1 cellular context compared by ENCODE assay signal in the genomic region with DNA sequence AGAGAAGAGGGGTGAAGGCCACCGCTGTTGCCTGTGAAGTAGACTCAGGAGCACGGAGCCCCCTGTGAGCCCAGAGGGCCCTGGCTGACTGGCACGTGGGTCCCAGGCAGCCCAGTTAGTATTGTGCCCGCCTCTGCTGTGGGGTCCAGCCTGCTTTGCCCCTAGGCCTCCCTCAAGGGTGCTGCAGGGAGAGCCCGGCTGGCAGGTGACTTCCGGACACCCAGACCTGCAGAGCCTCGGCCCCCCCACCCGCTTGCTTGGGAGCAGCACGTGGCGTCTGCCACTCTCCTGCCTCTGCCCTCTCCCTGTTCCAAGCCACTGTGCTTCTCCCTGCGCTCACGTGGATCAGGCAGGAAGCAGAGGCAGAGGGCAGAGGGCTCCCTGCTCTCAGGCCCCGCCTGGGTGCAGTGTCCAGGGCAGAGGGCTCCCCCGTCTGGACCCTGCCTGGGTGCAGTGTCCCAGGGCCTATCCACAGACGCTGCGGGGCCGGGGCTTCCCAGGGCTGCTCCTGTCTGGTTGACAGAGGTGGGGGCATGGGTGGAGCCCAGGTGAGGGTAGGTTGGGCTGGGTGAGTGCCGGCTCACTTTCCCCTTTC.
TF ChIP-seq lines count a peak whose summit lies in the region.

No MANE protein-coding gene starts in this region.

TF ChIP-seq in HepG2, 621 proteins besides CTCF, POLR2A, EP300 and RAD21 (continued from another document and continues in another):
- TF ChIP-seq, protein P1, sequence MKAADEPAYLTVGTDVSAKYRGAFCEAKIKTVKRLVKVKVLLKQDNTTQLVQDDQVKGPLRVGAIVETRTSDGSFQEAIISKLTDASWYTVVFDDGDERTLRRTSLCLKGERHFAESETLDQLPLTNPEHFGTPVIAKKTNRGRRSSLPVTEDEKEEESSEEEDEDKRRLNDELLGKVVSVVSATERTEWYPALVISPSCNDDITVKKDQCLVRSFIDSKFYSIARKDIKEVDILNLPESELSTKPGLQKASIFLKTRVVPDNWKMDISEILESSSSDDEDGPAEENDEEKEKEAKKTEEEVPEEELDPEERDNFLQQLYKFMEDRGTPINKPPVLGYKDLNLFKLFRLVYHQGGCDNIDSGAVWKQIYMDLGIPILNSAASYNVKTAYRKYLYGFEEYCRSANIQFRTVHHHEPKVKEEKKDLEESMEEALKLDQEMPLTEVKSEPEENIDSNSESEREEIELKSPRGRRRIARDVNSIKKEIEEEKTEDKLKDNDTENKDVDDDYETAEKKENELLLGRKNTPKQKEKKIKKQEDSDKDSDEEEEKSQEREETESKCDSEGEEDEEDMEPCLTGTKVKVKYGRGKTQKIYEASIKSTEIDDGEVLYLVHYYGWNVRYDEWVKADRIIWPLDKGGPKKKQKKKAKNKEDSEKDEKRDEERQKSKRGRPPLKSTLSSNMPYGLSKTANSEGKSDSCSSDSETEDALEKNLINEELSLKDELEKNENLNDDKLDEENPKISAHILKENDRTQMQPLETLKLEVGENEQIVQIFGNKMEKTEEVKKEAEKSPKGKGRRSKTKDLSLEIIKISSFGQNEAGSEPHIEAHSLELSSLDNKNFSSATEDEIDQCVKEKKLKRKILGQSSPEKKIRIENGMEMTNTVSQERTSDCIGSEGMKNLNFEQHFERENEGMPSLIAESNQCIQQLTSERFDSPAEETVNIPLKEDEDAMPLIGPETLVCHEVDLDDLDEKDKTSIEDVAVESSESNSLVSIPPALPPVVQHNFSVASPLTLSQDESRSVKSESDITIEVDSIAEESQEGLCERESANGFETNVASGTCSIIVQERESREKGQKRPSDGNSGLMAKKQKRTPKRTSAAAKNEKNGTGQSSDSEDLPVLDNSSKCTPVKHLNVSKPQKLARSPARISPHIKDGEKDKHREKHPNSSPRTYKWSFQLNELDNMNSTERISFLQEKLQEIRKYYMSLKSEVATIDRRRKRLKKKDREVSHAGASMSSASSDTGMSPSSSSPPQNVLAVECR (CRISPR knock-in tag; IDR thresholded peaks at IDR 0.05; ENCODE audit: borderline replicate concordance): no peak
- no peak for TF ChIP-seq MTF1 (CRISPR knock-in tag; IDR thresholded peaks at IDR 0.05)
- TF ChIP-seq AKAP8 (CRISPR knock-in tag; IDR thresholded peaks at IDR 0.05): peak; percentile 60; the same call in 1 of the 2 replicates
- no peak for TF ChIP-seq HMG20A (CRISPR knock-in tag; IDR thresholded peaks at IDR 0.05; ENCODE audit: borderline replicate concordance)
- no peak for TF ChIP-seq REL (CRISPR knock-in tag; conservative IDR thresholded peaks at IDR 0.05)
- no peak for TF ChIP-seq PRMT3 (CRISPR knock-in tag; IDR thresholded peaks at IDR 0.05; ENCODE audit: borderline replicate concordance, low read depth)
- peak; percentile 58; the same call in 1 of the 2 replicates for TF ChIP-seq ZSCAN25 (CRISPR knock-in tag; IDR thresholded peaks at IDR 0.05)
- peak; percentile 47; the same call in 1 of the 2 replicates for TF ChIP-seq ETV5 (CRISPR knock-in tag; IDR thresholded peaks at IDR 0.05; ENCODE audit: borderline replicate concordance)
- TF ChIP-seq ZMYM3 (CRISPR knock-in tag; IDR thresholded peaks at IDR 0.05): peak; percentile 43; the same call in 1 of the 2 replicates
- peak; percentile 94 for TF ChIP-seq ARNTL (CRISPR knock-in tag; IDR thresholded peaks at IDR 0.05)
- TF ChIP-seq, protein P2, sequence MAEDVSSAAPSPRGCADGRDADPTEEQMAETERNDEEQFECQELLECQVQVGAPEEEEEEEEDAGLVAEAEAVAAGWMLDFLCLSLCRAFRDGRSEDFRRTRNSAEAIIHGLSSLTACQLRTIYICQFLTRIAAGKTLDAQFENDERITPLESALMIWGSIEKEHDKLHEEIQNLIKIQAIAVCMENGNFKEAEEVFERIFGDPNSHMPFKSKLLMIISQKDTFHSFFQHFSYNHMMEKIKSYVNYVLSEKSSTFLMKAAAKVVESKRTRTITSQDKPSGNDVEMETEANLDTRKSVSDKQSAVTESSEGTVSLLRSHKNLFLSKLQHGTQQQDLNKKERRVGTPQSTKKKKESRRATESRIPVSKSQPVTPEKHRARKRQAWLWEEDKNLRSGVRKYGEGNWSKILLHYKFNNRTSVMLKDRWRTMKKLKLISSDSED (CRISPR knock-in tag; IDR thresholded peaks at IDR 0.05): 0 out of 2 replicates have a peak, but pooled peaks have one; percentile 28
- TF ChIP-seq ELF1 (CRISPR knock-in tag; IDR thresholded peaks at IDR 0.05): peak; percentile 47; the same call in 1 of the 2 replicates
- TF ChIP-seq, protein P3, sequence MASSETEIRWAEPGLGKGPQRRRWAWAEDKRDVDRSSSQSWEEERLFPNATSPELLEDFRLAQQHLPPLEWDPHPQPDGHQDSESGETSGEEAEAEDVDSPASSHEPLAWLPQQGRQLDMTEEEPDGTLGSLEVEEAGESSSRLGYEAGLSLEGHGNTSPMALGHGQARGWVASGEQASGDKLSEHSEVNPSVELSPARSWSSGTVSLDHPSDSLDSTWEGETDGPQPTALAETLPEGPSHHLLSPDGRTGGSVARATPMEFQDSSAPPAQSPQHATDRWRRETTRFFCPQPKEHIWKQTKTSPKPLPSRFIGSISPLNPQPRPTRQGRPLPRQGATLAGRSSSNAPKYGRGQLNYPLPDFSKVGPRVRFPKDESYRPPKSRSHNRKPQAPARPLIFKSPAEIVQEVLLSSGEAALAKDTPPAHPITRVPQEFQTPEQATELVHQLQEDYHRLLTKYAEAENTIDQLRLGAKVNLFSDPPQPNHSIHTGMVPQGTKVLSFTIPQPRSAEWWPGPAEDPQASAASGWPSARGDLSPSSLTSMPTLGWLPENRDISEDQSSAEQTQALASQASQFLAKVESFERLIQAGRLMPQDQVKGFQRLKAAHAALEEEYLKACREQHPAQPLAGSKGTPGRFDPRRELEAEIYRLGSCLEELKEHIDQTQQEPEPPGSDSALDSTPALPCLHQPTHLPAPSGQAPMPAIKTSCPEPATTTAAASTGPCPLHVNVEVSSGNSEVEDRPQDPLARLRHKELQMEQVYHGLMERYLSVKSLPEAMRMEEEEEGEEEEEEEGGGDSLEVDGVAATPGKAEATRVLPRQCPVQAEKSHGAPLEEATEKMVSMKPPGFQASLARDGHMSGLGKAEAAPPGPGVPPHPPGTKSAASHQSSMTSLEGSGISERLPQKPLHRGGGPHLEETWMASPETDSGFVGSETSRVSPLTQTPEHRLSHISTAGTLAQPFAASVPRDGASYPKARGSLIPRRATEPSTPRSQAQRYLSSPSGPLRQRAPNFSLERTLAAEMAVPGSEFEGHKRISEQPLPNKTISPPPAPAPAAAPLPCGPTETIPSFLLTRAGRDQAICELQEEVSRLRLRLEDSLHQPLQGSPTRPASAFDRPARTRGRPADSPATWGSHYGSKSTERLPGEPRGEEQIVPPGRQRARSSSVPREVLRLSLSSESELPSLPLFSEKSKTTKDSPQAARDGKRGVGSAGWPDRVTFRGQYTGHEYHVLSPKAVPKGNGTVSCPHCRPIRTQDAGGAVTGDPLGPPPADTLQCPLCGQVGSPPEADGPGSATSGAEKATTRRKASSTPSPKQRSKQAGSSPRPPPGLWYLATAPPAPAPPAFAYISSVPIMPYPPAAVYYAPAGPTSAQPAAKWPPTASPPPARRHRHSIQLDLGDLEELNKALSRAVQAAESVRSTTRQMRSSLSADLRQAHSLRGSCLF (CRISPR knock-in tag; IDR thresholded peaks at IDR 0.05; ENCODE audit: borderline replicate concordance): no peak
- peak; percentile 32; the same call in 1 of the 2 replicates for TF ChIP-seq BHLHE40 (IDR thresholded peaks at IDR 0.05; ENCODE audit: low read length)
- TF ChIP-seq LCORL (IDR thresholded peaks at IDR 0.05): no peak
- peak; percentile 72; the same call in 1 of the 2 replicates for TF ChIP-seq LCORL (CRISPR knock-in tag; IDR thresholded peaks at IDR 0.05)
- TF ChIP-seq ZNF292 (CRISPR knock-in tag; IDR thresholded peaks at IDR 0.05; ENCODE audit: borderline replicate concordance, low read depth): peak; percentile 89; the same call in 1 of the 2 replicates
- no peak for TF ChIP-seq RFX5 (IDR thresholded peaks at IDR 0.05; ENCODE audit: low read depth, low read length)
- TF ChIP-seq NR2C2 (CRISPR knock-in tag; IDR thresholded peaks at IDR 0.05; ENCODE audit: borderline replicate concordance): no peak
- TF ChIP-seq ZZZ3 (CRISPR knock-in tag; IDR thresholded peaks at IDR 0.05; ENCODE audit: borderline replicate concordance): no peak
- peak; percentile 66 for TF ChIP-seq ZNF883 (CRISPR knock-in tag; IDR thresholded peaks at IDR 0.05; ENCODE audit: not compliant biosample characterization)
- no peak for TF ChIP-seq ZSCAN20 (CRISPR knock-in tag; IDR thresholded peaks at IDR 0.05; ENCODE audit: borderline replicate concordance)
- TF ChIP-seq HNF4A (CRISPR knock-in tag; IDR thresholded peaks at IDR 0.05): peak; percentile 50; the same call in 1 of the 2 replicates
- TF ChIP-seq ZNF451 (CRISPR knock-in tag; IDR thresholded peaks at IDR 0.05): no peak
- no peak for TF ChIP-seq PAF1 (CRISPR knock-in tag; IDR thresholded peaks at IDR 0.05)
- no peak for TF ChIP-seq MLLT10 (CRISPR knock-in tag; IDR thresholded peaks at IDR 0.05)
- no peak for TF ChIP-seq ZNF775 (CRISPR knock-in tag; IDR thresholded peaks at IDR 0.05; ENCODE audit: borderline replicate concordance)
- TF ChIP-seq, protein P4, sequence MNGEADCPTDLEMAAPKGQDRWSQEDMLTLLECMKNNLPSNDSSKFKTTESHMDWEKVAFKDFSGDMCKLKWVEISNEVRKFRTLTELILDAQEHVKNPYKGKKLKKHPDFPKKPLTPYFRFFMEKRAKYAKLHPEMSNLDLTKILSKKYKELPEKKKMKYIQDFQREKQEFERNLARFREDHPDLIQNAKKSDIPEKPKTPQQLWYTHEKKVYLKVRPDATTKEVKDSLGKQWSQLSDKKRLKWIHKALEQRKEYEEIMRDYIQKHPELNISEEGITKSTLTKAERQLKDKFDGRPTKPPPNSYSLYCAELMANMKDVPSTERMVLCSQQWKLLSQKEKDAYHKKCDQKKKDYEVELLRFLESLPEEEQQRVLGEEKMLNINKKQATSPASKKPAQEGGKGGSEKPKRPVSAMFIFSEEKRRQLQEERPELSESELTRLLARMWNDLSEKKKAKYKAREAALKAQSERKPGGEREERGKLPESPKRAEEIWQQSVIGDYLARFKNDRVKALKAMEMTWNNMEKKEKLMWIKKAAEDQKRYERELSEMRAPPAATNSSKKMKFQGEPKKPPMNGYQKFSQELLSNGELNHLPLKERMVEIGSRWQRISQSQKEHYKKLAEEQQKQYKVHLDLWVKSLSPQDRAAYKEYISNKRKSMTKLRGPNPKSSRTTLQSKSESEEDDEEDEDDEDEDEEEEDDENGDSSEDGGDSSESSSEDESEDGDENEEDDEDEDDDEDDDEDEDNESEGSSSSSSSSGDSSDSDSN (CRISPR knock-in tag; IDR thresholded peaks at IDR 0.05): peak; percentile 47; the same call in 1 of the 2 replicates
- peak; percentile 88 for TF ChIP-seq MYC (CRISPR knock-in tag; IDR thresholded peaks at IDR 0.05; ENCODE audit: borderline replicate concordance)
- TF ChIP-seq ZFP36L1 (CRISPR knock-in tag; IDR thresholded peaks at IDR 0.05): 0 out of 2 replicates have a peak, but pooled peaks have one; percentile 33
- TF ChIP-seq ZNF3 (CRISPR knock-in tag; IDR thresholded peaks at IDR 0.05): no peak
- 0 out of 2 replicates have a peak, but pooled peaks have one; percentile 51 for TF ChIP-seq MZF1 (CRISPR knock-in tag; IDR thresholded peaks at IDR 0.05; ENCODE audit: borderline replicate concordance)
- no peak for TF ChIP-seq DR1 (CRISPR knock-in tag; IDR thresholded peaks at IDR 0.05)
- TF ChIP-seq PITX1 (CRISPR knock-in tag; IDR thresholded peaks at IDR 0.05): peak; percentile 38; the same call in 1 of the 2 replicates
- TF ChIP-seq, protein P5, sequence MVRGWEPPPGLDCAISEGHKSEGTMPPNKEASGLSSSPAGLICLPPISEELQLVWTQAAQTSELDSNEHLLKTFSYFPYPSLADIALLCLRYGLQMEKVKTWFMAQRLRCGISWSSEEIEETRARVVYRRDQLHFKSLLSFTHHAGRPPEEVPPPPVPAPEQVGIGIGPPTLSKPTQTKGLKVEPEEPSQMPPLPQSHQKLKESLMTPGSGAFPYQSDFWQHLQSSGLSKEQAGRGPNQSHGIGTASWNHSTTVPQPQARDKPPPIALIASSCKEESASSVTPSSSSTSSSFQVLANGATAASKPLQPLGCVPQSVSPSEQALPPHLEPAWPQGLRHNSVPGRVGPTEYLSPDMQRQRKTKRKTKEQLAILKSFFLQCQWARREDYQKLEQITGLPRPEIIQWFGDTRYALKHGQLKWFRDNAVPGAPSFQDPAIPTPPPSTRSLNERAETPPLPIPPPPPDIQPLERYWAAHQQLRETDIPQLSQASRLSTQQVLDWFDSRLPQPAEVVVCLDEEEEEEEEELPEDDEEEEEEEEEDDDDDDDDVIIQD (CRISPR knock-in tag; IDR thresholded peaks at IDR 0.05; ENCODE audit: low read depth): no peak
- TF ChIP-seq CBFB (CRISPR knock-in tag; IDR thresholded peaks at IDR 0.05): no peak
- no peak for TF ChIP-seq NR2F6 (IDR thresholded peaks at IDR 0.05)
- TF ChIP-seq NR2F6 (CRISPR knock-in tag; IDR thresholded peaks at IDR 0.05): peak; percentile 64
- no peak for TF ChIP-seq ZNF260 (CRISPR knock-in tag; IDR thresholded peaks at IDR 0.05; ENCODE audit: borderline replicate concordance, low read depth)
- 0 out of 2 replicates have a peak, but pooled peaks have one; percentile 44 for TF ChIP-seq ZNF552 (CRISPR knock-in tag; IDR thresholded peaks at IDR 0.05; ENCODE audit: borderline replicate concordance)
- TF ChIP-seq HDAC2 (CRISPR knock-in tag; IDR thresholded peaks at IDR 0.05): peak; percentile 57
- TF ChIP-seq TCF7L2 (IDR thresholded peaks at IDR 0.05; ENCODE audit: low read depth, low read length): no peak
- peak; percentile 27; the same call in 1 of the 2 replicates for TF ChIP-seq RXRA (CRISPR knock-in tag; IDR thresholded peaks at IDR 0.05)
- TF ChIP-seq, protein P6, sequence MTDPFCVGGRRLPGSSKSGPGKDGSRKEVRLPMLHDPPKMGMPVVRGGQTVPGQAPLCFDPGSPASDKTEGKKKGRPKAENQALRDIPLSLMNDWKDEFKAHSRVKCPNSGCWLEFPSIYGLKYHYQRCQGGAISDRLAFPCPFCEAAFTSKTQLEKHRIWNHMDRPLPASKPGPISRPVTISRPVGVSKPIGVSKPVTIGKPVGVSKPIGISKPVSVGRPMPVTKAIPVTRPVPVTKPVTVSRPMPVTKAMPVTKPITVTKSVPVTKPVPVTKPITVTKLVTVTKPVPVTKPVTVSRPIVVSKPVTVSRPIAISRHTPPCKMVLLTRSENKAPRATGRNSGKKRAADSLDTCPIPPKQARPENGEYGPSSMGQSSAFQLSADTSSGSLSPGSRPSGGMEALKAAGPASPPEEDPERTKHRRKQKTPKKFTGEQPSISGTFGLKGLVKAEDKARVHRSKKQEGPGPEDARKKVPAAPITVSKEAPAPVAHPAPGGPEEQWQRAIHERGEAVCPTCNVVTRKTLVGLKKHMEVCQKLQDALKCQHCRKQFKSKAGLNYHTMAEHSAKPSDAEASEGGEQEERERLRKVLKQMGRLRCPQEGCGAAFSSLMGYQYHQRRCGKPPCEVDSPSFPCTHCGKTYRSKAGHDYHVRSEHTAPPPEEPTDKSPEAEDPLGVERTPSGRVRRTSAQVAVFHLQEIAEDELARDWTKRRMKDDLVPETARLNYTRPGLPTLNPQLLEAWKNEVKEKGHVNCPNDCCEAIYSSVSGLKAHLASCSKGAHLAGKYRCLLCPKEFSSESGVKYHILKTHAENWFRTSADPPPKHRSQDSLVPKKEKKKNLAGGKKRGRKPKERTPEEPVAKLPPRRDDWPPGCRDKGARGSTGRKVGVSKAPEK (CRISPR knock-in tag; IDR thresholded peaks at IDR 0.05; ENCODE audit: borderline replicate concordance): peak; percentile 52; the same call in 1 of the 2 replicates
